Comparison of ENCODE assay signal across 8 cellular contexts in the genomic region with DNA sequence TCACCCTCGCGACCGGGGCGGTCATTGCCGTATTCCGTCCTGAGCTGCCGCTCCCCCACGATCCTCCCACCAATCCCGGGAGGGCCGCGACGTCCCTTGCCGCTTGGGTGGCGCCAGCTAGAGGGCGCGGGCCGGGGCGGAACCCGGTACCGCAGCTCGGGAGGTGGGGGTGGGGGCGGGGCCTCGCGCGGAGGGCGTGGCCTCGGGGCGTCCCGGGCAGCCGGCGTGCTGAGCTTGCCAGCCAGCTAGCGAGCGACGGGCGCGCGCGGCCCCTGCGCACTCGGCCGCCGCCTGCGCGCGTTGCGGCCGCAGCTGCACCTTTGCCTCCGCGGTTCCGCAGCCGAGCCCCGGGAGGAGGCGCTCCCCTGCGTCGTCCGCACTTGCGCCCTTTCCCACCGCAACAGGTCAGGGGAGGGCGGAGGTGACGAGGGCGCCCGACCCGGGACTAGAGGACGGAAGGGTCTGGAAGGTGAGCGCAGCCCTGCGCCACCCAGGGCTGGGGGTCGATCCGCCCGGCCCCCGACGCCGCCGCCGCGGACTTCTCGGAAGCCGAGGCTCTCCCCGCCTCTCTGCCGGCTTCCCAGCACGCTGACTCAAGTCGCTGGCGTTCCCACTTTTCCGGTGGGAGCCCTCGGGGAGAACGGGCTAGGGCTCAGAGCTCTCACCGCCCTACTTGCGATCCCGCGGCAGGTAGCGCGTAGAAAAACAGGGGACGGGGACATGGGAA. TPM values are rescaled to one million over a fixed set of nuclear protein-coding genes. Genes with fewer than 3 reads are reported as not detected.
DNase-seq lines count a peak whose midpoint lies in the region; ATAC-seq and TF ChIP-seq lines count a peak whose summit lies in the region.

A gene with protein sequence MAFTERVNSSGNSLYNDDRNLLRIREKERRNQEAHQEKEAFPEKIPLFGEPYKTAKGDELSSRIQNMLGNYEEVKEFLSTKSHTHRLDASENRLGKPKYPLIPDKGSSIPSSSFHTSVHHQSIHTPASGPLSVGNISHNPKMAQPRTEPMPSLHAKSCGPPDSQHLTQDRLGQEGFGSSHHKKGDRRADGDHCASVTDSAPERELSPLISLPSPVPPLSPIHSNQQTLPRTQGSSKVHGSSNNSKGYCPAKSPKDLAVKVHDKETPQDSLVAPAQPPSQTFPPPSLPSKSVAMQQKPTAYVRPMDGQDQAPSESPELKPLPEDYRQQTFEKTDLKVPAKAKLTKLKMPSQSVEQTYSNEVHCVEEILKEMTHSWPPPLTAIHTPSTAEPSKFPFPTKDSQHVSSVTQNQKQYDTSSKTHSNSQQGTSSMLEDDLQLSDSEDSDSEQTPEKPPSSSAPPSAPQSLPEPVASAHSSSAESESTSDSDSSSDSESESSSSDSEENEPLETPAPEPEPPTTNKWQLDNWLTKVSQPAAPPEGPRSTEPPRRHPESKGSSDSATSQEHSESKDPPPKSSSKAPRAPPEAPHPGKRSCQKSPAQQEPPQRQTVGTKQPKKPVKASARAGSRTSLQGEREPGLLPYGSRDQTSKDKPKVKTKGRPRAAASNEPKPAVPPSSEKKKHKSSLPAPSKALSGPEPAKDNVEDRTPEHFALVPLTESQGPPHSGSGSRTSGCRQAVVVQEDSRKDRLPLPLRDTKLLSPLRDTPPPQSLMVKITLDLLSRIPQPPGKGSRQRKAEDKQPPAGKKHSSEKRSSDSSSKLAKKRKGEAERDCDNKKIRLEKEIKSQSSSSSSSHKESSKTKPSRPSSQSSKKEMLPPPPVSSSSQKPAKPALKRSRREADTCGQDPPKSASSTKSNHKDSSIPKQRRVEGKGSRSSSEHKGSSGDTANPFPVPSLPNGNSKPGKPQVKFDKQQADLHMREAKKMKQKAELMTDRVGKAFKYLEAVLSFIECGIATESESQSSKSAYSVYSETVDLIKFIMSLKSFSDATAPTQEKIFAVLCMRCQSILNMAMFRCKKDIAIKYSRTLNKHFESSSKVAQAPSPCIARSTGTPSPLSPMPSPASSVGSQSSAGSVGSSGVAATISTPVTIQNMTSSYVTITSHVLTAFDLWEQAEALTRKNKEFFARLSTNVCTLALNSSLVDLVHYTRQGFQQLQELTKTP (plus strand): TSS at position 240 of the 727 bp plus-strand sequence. CDS start 13,523 bp downstream, outside the sequence.

- H3K36me3 ChIP-seq in liver (ENCODE audit: control insufficient read depth in 4 of 4, insufficient read depth in 3 of 4, low read depth in 1 of 4, low read length in 3 of 4) = no peaks in the 10 kb centered on the region

- no peaks in the 10 kb centered on the region for H3K9me3 ChIP-seq in liver (ENCODE audit: control insufficient read depth in 4 of 4, low read length in 3 of 4)

- H3K27ac Mint-ChIP-seq in dendritic cell treated with granulocyte-macrophage colony-stimulating factor and Interleukin-4, amounts not matched to agents 40 ng/mL and 50 ng/mL, for 4 days = peak within 1 kb of the TSS; percentile 95

- peaks cover 32% of the 10 kb centered on the region for H3K36me3 Mint-ChIP-seq in dendritic cell treated with granulocyte-macrophage colony-stimulating factor and Interleukin-4, amounts not matched to agents 40 ng/mL and 50 ng/mL, for 4 days (ENCODE audit: low read depth)

- H3K27me3 ChIP-seq in liver (ENCODE audit: control insufficient read depth in 4 of 4, insufficient read depth in 4 of 4, low read length in 3 of 4) = no peaks in the 10 kb centered on the region

- peak within 1 kb of the TSS; percentile 54 to 84 (median 67) for H3K4me3 ChIP-seq in liver (ENCODE audit: low read depth in 1 of 3, low read length in 3 of 3)

- H3K27me3 Mint-ChIP-seq in dendritic cell treated with granulocyte-macrophage colony-stimulating factor and Interleukin-4, amounts not matched to agents 40 ng/mL and 50 ng/mL, for 4 days = no peaks in the 10 kb centered on the region

- peak within 1 kb of the TSS; percentile 97 for H3K4me3 Mint-ChIP-seq in dendritic cell treated with granulocyte-macrophage colony-stimulating factor and Interleukin-4, amounts not matched to agents 40 ng/mL and 50 ng/mL, for 4 days

- WGBS in liver = under 1% methylated on average over 92 of the region's 92 CpGs

- peak; percentile 35 for TF ChIP-seq CTCF in liver (IDR thresholded peaks at IDR 0.05; ENCODE audit: low read depth, low read length, missing input control)

- peak within 1 kb of the TSS; percentile 83 to 91 for H3K9ac ChIP-seq in liver (ENCODE audit: low read depth in 1 of 2, low read length in 2 of 2)

- peaks cover 45% of the 10 kb centered on the region for H3K4me1 Mint-ChIP-seq in dendritic cell treated with granulocyte-macrophage colony-stimulating factor and Interleukin-4, amounts not matched to agents 40 ng/mL and 50 ng/mL, for 4 days (ENCODE audit: low read depth)

- ATAC-seq in GM19351 (IDR thresholded peaks at IDR 0.05; ENCODE audit: unreplicated experiment) = peak; percentile 38
- peak; percentile 35 for ATAC-seq in HG03520 (IDR thresholded peaks at IDR 0.05; ENCODE audit: unreplicated experiment)

- no peaks in the 10 kb centered on the region for H3K9me3 Mint-ChIP-seq in dendritic cell treated with granulocyte-macrophage colony-stimulating factor and Interleukin-4, amounts not matched to agents 40 ng/mL and 50 ng/mL, for 4 days

- peaks cover 9 to 36% (median 21%) of the 10 kb centered on the region in 4 donors for H3K4me1 ChIP-seq in liver (ENCODE audit: control insufficient read depth in 4 of 4, insufficient read depth in 4 of 4, low read length in 3 of 4)

- peak within 1 kb of the TSS; percentile 90 to 99 for H3K27ac ChIP-seq in liver (ENCODE audit: low read depth in 1 of 2, low read length in 2 of 2)

- peak; percentile 19 to 95 (median 86) for DNase-seq in C1 segment of cervical spinal cord (lab: John Stamatoyannopoulos, UW)
- DNase-seq in NCI-H69 (lab: John Stamatoyannopoulos, UW) = peak; percentile 90
- peak; percentile 82 for DNase-seq in activated CD4-positive, alpha-beta T cell treated with anti-CD3 and anti-CD28 coated beads, Interleukin-2, amount 50 U/mL, for 1 hour
- DNase-seq in stimulated activated CD4-positive, alpha-beta T cell treated with anti-CD3 and anti-CD28 coated beads, Interleukin-4, amount 100 ng/mL, for 4 hours = peak; percentile 82 to 83

- intact Hi-C loops in dendritic cell treated with granulocyte-macrophage colony-stimulating factor and Interleukin-4, amounts not matched to agents 40 ng/mL and 50 ng/mL, for 4 days (cut with micrococcal nuclease) = loop anchor here (1.0 kb wide), 1 partner anchor 71 kb away; no protein-coding TSS in a partner anchor

- peak; percentile 42 to 65 for TF ChIP-seq RAD21 in liver (IDR thresholded peaks at IDR 0.05)

TF ChIP-seq in liver, 16 proteins besides CTCF, POLR2A, EP300 and RAD21 (continues in another document):
- TF ChIP-seq, protein P1, sequence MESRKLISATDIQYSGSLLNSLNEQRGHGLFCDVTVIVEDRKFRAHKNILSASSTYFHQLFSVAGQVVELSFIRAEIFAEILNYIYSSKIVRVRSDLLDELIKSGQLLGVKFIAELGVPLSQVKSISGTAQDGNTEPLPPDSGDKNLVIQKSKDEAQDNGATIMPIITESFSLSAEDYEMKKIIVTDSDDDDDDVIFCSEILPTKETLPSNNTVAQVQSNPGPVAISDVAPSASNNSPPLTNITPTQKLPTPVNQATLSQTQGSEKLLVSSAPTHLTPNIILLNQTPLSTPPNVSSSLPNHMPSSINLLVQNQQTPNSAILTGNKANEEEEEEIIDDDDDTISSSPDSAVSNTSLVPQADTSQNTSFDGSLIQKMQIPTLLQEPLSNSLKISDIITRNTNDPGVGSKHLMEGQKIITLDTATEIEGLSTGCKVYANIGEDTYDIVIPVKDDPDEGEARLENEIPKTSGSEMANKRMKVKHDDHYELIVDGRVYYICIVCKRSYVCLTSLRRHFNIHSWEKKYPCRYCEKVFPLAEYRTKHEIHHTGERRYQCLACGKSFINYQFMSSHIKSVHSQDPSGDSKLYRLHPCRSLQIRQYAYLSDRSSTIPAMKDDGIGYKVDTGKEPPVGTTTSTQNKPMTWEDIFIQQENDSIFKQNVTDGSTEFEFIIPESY (IDR thresholded peaks at IDR 0.05) = no peak
- peak; percentile 70 for TF ChIP-seq SP1 (IDR thresholded peaks at IDR 0.05)
- TF ChIP-seq, protein P2, sequence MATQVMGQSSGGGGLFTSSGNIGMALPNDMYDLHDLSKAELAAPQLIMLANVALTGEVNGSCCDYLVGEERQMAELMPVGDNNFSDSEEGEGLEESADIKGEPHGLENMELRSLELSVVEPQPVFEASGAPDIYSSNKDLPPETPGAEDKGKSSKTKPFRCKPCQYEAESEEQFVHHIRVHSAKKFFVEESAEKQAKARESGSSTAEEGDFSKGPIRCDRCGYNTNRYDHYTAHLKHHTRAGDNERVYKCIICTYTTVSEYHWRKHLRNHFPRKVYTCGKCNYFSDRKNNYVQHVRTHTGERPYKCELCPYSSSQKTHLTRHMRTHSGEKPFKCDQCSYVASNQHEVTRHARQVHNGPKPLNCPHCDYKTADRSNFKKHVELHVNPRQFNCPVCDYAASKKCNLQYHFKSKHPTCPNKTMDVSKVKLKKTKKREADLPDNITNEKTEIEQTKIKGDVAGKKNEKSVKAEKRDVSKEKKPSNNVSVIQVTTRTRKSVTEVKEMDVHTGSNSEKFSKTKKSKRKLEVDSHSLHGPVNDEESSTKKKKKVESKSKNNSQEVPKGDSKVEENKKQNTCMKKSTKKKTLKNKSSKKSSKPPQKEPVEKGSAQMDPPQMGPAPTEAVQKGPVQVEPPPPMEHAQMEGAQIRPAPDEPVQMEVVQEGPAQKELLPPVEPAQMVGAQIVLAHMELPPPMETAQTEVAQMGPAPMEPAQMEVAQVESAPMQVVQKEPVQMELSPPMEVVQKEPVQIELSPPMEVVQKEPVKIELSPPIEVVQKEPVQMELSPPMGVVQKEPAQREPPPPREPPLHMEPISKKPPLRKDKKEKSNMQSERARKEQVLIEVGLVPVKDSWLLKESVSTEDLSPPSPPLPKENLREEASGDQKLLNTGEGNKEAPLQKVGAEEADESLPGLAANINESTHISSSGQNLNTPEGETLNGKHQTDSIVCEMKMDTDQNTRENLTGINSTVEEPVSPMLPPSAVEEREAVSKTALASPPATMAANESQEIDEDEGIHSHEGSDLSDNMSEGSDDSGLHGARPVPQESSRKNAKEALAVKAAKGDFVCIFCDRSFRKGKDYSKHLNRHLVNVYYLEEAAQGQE (IDR thresholded peaks at IDR 0.05) = no peak
- peak in 1 of 2 donors; percentile 9 for TF ChIP-seq JUND (IDR thresholded peaks at IDR 0.05)
- TF ChIP-seq GABPA (IDR thresholded peaks at IDR 0.05 in 1 of 2, conservative IDR thresholded peaks at IDR 0.05 in 1 of 2) = peak in 1 of 2 donors; percentile 7
- TF ChIP-seq, protein P3, sequence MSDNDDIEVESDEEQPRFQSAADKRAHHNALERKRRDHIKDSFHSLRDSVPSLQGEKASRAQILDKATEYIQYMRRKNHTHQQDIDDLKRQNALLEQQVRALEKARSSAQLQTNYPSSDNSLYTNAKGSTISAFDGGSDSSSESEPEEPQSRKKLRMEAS (IDR thresholded peaks at IDR 0.05) = no peak
- no peak for TF ChIP-seq FOXA2 (IDR thresholded peaks at IDR 0.05)
- TF ChIP-seq NR2F2 (IDR thresholded peaks at IDR 0.05) = no peak
- TF ChIP-seq HNF4A (conservative IDR thresholded peaks at IDR 0.05) = peak; percentile 31 to 41
- no peak for TF ChIP-seq HNF4G (IDR thresholded peaks at IDR 0.05)
- TF ChIP-seq YY1 (IDR thresholded peaks at IDR 0.05) = peak; percentile 73

RNA-seq across cellular contexts. Expression of the gene that starts here (rescaled TPM):
- total RNA-seq in liver = 10 to 100 TPM; 24.3 to 42.8 TPM
- polyA plus RNA-seq in liver = 10 to 100 TPM in 1 of 2 donors, 1 to 10 TPM in 1; 7.2 to 18.6 TPM

Comparison
In these comparisons a context has a peak if more than half of its experiments do, and no peak if none do; other contexts are left out.
1. Peak in every context shown above with its lines: DNase-seq, ATAC-seq, H3K4me3 ChIP-seq and H3K27ac ChIP-seq.